Comparison of ENCODE assay signal across 19 cellular contexts in the genomic region with DNA sequence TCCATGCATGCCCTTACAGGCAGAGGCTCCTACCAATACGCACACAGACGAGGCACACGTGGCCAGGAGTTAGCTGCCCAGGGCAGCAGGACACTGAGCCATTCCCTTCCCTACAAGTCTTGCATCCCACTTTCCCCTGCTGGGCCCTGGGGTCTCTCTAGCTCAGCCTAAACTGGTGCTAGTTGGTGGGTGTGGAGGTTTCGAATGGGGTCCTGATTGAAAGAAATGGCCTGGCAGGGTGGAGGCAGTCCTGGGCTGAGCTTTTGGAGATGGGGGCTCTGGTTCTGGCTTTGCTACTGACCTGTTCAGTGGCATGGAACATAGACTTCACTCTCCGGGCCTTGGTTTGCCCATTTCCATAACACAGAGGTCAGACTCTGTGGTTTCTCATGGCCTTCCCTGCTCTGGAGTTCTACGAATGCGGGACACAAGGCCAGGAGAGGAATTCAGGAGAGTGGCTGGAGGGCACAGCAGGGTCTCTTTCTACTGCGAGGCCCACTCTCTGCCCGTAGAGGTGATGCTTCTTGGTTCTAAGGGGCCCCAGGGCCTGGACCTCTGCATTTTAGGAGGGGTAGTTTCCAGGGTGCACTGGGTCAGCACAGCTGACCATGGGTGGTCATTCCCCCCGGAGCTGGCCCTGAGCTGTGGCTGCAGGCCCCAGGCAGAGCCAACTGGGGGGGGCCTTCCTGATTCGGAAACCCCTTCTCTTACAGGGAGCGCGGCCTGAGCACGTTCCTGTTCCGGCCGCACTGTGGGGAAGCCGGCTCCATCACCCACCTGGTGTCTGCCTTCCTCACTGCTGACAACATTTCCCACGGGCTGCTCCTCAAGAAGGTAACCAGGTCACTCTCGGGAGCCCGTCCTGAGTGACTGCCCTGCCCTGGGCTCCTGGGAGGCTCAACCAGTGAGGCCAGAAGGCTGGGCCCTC.
"Had no signal": no experiment of that assay in that cellular context is flagged by ENCODE, and none has a peak within 500 bp of the region (broad histone marks: within the 10 kb centered on the region; RNA-seq: fewer than 3 reads in every experiment).

No MANE protein-coding gene starts in this region.

- H3K4me1 ChIP-seq: body of pancreas, vagina had no signal

- H3K4me1 Mint-ChIP-seq: activated CD4-positive, alpha-beta T cell treated with anti-CD3 and anti-CD28 coated beads, Interleukin-2, amount 10 ng/mL, durations not matched to agents 7 days and 5 days; activated naive CD8-positive, alpha-beta T cell treated with anti-CD3 and anti-CD28 coated beads for 36 hours had no signal

- H3K27me3 Mint-ChIP-seq: activated CD4-positive, alpha-beta T cell treated with anti-CD3 and anti-CD28 coated beads, Interleukin-2, amount 10 ng/mL, durations not matched to agents 7 days and 5 days; activated naive CD8-positive, alpha-beta T cell treated with anti-CD3 and anti-CD28 coated beads for 36 hours; effector memory CD8-positive, alpha-beta T cell; stimulated activated naive CD8-positive, alpha-beta T cell treated with anti-CD3 and anti-CD28 coated beads, Interleukin-15, Interleukin-2, amounts not matched to agents 100 ng/mL and 50 ng/mL, for 24 hours had no signal

- H3K9me3 ChIP-seq: body of pancreas, tibial nerve, vagina had no signal

- H3K9me3 Mint-ChIP-seq: activated CD4-positive, alpha-beta T cell treated with anti-CD3 and anti-CD28 coated beads, Interleukin-2, amount 10 ng/mL, durations not matched to agents 7 days and 5 days; activated naive CD8-positive, alpha-beta T cell treated with anti-CD3 and anti-CD28 coated beads for 36 hours; effector memory CD8-positive, alpha-beta T cell; nephron progenitor cell; stimulated activated naive CD8-positive, alpha-beta T cell treated with anti-CD3 and anti-CD28 coated beads, Interleukin-15, Interleukin-2, amounts not matched to agents 100 ng/mL and 50 ng/mL, for 24 hours had no signal

- ATAC-seq: activated CD4-positive, CD25-positive, alpha-beta regulatory T cell treated with anti-CD3 and anti-CD28 coated beads, Interleukin-2, amount 50 U/mL, for 24 hours; activated CD8-positive, alpha-beta T cell treated with anti-CD3 and anti-CD28 coated beads, Interleukin-2, amount 10 ng/mL, durations not matched to agents 7 days and 5 days; body of pancreas; effector memory CD8-positive, alpha-beta T cell had no signal

- DNase-seq: activated CD4-positive, alpha-beta T cell treated with anti-CD3 and anti-CD28 coated beads, Interleukin-2, amount 10 ng/mL, durations not matched to agents 7 days and 5 days; activated CD8-positive, alpha-beta memory T cell treated with anti-CD3 and anti-CD28 coated beads, Interleukin-2, amount 50 U/mL, for 4 hours; activated CD8-positive, alpha-beta T cell treated with anti-CD3 and anti-CD28 coated beads, Interleukin-2, amount 10 ng/mL, durations not matched to agents 7 days and 5 days; activated gamma-delta T cell treated with Interleukin-2 at 50 U/mL for 16 hours; activated naive CD8-positive, alpha-beta T cell treated with anti-CD3 and anti-CD28 coated beads for 36 hours; body of pancreas; effector memory CD8-positive, alpha-beta T cell; nephron progenitor cell; occipital lobe; retina; stimulated activated CD4-positive, alpha-beta T cell treated with anti-CD3 and anti-CD28 coated beads, Interleukin-12 subunit alpha, Interleukin-12 subunit beta, amount 100 ng/mL, for 4 hours; stimulated activated CD4-positive, alpha-beta T cell treated with anti-CD3 and anti-CD28 coated beads, Interleukin-1b, Interleukin-23, amount 100 ng/mL, for 48 hours; T-helper 1 cell; T1000 had no signal

- H3K4me2 ChIP-seq: hepatocyte had no signal

- H2AFZ ChIP-seq: hepatocyte had no signal

- H3K27me3 ChIP-seq: body of pancreas, hepatocyte, tibial nerve, vagina had no signal

- H3K27ac ChIP-seq: body of pancreas, hepatocyte, tibial nerve, vagina had no signal

- H3K79me2 ChIP-seq: hepatocyte had no signal

- H3K27ac Mint-ChIP-seq: activated CD4-positive, alpha-beta T cell treated with anti-CD3 and anti-CD28 coated beads, Interleukin-2, amount 10 ng/mL, durations not matched to agents 7 days and 5 days; activated CD8-positive, alpha-beta T cell treated with anti-CD3 and anti-CD28 coated beads, Interleukin-2, amount 10 ng/mL, durations not matched to agents 7 days and 5 days; activated naive CD8-positive, alpha-beta T cell treated with anti-CD3 and anti-CD28 coated beads for 36 hours; nephron progenitor cell; stimulated activated naive CD8-positive, alpha-beta T cell treated with anti-CD3 and anti-CD28 coated beads, Interleukin-15, Interleukin-2, amounts not matched to agents 100 ng/mL and 50 ng/mL, for 24 hours had no signal

- H3K4me3 Mint-ChIP-seq: activated CD4-positive, alpha-beta T cell treated with anti-CD3 and anti-CD28 coated beads, Interleukin-2, amount 10 ng/mL, durations not matched to agents 7 days and 5 days; activated CD8-positive, alpha-beta T cell treated with anti-CD3 and anti-CD28 coated beads, Interleukin-2, amount 10 ng/mL, durations not matched to agents 7 days and 5 days; activated naive CD8-positive, alpha-beta T cell treated with anti-CD3 and anti-CD28 coated beads for 36 hours; effector memory CD8-positive, alpha-beta T cell; nephron progenitor cell; stimulated activated naive CD8-positive, alpha-beta T cell treated with anti-CD3 and anti-CD28 coated beads, Interleukin-15, Interleukin-2, amounts not matched to agents 100 ng/mL and 50 ng/mL, for 24 hours had no signal
